ENCODE assay signal across 8 cellular contexts in the genomic region with DNA sequence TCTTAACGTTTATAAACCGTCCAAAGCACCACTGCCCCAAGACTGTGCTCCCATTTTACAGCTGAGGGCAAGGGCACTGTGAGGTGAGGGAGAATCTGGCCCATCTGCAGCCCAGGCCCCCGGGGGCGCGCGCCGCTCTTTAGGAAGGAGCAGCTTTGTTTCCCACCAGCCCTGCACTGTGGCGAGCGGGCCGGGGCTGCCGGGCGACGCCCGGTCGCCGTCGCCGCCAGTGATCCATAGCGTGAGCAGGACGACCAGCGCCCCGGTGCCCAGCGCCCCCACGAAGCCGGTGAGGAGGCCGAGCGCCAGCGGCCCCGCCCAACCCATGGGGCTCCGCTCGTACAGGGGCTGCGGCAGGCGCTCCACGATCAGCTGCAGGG. TPM values are rescaled to one million over a fixed set of nuclear protein-coding genes. Genes with fewer than 3 reads are reported as not detected.
DNase-seq lines count a peak whose midpoint lies in the region; ATAC-seq and TF ChIP-seq lines count a peak whose summit lies in the region.
"Had no signal": no experiment of that assay in that cellular context is flagged by ENCODE, and none has a peak within 500 bp of the region (broad histone marks: within the 10 kb centered on the region; RNA-seq: fewer than 3 reads in every experiment).

No MANE protein-coding gene starts in this region.

- no peaks in the 10 kb centered on the region for H3K27me3 ChIP-seq in ascending aorta
- H3K27me3 ChIP-seq in left lung: peaks cover 0 to 53% of the 10 kb centered on the region in 2 donors
- H3K27me3 ChIP-seq in spleen (replicated peaks in 1 of 7): peaks cover 0 to 35% (median 0%) of the 10 kb centered on the region in 7 donors

- no peaks in the 10 kb centered on the region for H3K4me1 ChIP-seq in ascending aorta
- H3K4me1 ChIP-seq in left lung: peaks cover 3 to 18% of the 10 kb centered on the region in 2 donors
- H3K4me1 ChIP-seq in spleen: peaks cover 2 to 41% (median 19%) of the 10 kb centered on the region in 6 donors

- peak overlapping the region; percentile 50 to 64 for H3K4me3 ChIP-seq in ascending aorta
- H3K4me3 ChIP-seq in left lung: peak overlapping the region; percentile 40 to 50
- H3K4me3 ChIP-seq in spleen: peak overlapping the region; percentile 33 to 72 (median 46)

- ATAC-seq in HG03354 (IDR thresholded peaks at IDR 0.05; ENCODE audit: poor library complexity, severe bottlenecking, unreplicated experiment): peak; percentile 8
- no peak for ATAC-seq in left lung

- H3K9me3 ChIP-seq in ascending aorta (no peaks in the 10 kb centered on the region), left lung (no peaks in the 10 kb centered on the region), spleen (no peaks in the 10 kb centered on the region)

- 4 to 20% (median 10%) methylated on average over 9 to 34 of the region's 34 CpGs for WGBS in spleen, 5 donors

- intact Hi-C loops in ascending aorta (cut with DNase I) (loop anchor here (10.0 kb wide), 1 partner anchor 389 kb away; the partner anchor contains the start of gene SLC4A8), left lung (cut with DNase I) (no loop called here), spleen (cut with DNase I; ENCODE audit: low total_unique reads) (loop anchor here (5.0 kb wide), 1 partner anchor 392 kb away; the partner anchor contains the start of gene SLC4A8)

- no peak for TF ChIP-seq CTCF in ascending aorta (IDR thresholded peaks at IDR 0.05)
- TF ChIP-seq CTCF in left lung (IDR thresholded peaks at IDR 0.05): no peak
- TF ChIP-seq CTCF in spleen (IDR thresholded peaks at IDR 0.05 in 8 of 11, conservative IDR thresholded peaks at IDR 0.05 in 3 of 11): no peak

- TF ChIP-seq POLR2A in spleen (IDR thresholded peaks at IDR 0.05): no peak

- DNase-seq in ascending aorta (ENCODE audit: low spot score in 2 of 2): no peak
- no peak for DNase-seq in left lung
- no peak for DNase-seq in spleen
- DNase-seq in occipital lobe (lab: John Stamatoyannopoulos, UW): no peak
- no peak for DNase-seq in DMS153 (lab: John Stamatoyannopoulos, UW)
- no peak for DNase-seq in stimulated activated naive CD4-positive, alpha-beta T cell treated with Interleukin-2 at 50 U/mL for 16 hours (lab: John Stamatoyannopoulos, UW)

- H3K36me3 ChIP-seq in ascending aorta: no peaks in the 10 kb centered on the region
- H3K36me3 ChIP-seq in left lung: no peaks in the 10 kb centered on the region
- H3K36me3 ChIP-seq in spleen: no peaks in the 10 kb centered on the region

- H3K27ac ChIP-seq in ascending aorta (peak overlapping the region in 1 of 2 donors; percentile 56), left lung (peak overlapping the region in 1 of 2 donors; percentile 85), spleen (peak overlapping the region in 6 of 8 donors; percentile 80 to 89 (median 84))

RNA-seq across cellular contexts. Expression of gene FIGNL2, which starts 34.6 kb away (rescaled TPM):
- total RNA-seq in ascending aorta: not detected
- 1 to 10 TPM in 1 of 2 donors, under 1 TPM in 1; 0.58 to 1.0 TPM for total RNA-seq in left lung
- 1 to 10 TPM in 6 of 7 donors, under 1 TPM in 1; 0.83 to 3.0 (median 1.6) TPM for total RNA-seq in spleen
- under 1 TPM; 0.20 to 0.51 (median 0.20) TPM for polyA plus RNA-seq in spleen
- 0.47 TPM for total RNA-seq in occipital lobe
- total RNA-seq: OCI-LY7 had no signal

Comparison
In these comparisons a context has a peak if more than half of its experiments do, and no peak if none do; other contexts are left out.
1. intact Hi-C loops: an anchor here in ascending aorta (10.0 kb wide) and spleen (5.0 kb wide); none called in left lung.